Comparison of ENCODE assay signal across 10 cellular contexts in genomic region chr4:122218762-122219161, GRCh38.
DNase-seq lines count a peak whose midpoint lies in the region; ATAC-seq and TF ChIP-seq lines count a peak whose summit lies in the region.
"Had no signal": no experiment of that assay in that cellular context is flagged by ENCODE, and none has a peak within 500 bp of the region (broad histone marks: within the 10 kb centered on the region; RNA-seq: fewer than 3 reads in every experiment).

No MANE protein-coding gene starts in this region.

- DNase-seq in AG08396 (ENCODE audit: low spot score) (peak; percentile 4), kidney tubule cell (ENCODE audit: low spot score) (peak; percentile 5), sciatic nerve (ENCODE audit: low spot score) (no peak), ovary (no peak), NCI-H2107 treated with DMSO at 0.1 percent for 48 hours (lab: John Stamatoyannopoulos, UW; ENCODE audit: unreplicated experiment) (no peak), mucosa of gallbladder (ENCODE audit: low spot score) (no peak)
- DNase-seq: stimulated activated naive CD8-positive, alpha-beta T cell treated with anti-CD3 and anti-CD28 coated beads, Interleukin-15, Interleukin-2, amounts not matched to agents 100 U/mL and 50 U/mL, for 24 hours had no signal

- no peaks in the 10 kb centered on the region for H3K27me3 ChIP-seq in ovary
- H3K27me3 ChIP-seq: esophagus muscularis mucosa had no signal

- H3K4me1 ChIP-seq in ovary (ENCODE audit: insufficient read depth): no peaks in the 10 kb centered on the region
- H3K4me1 ChIP-seq: esophagus muscularis mucosa had no signal

- intact Hi-C loops in sciatic nerve (cut with DNase I): no loop called here
- intact Hi-C loops in ovary (cut with DNase I): no loop called here

- ATAC-seq in GM18502 (IDR thresholded peaks at IDR 0.05; ENCODE audit: poor library complexity, unreplicated experiment) (peak; percentile 69), sciatic nerve (no peak)
- ATAC-seq: stimulated activated naive CD8-positive, alpha-beta T cell treated with anti-CD3 and anti-CD28 coated beads, Interleukin-15, Interleukin-2, amounts not matched to agents 100 U/mL and 50 U/mL, for 24 hours had no signal

- H3K27ac ChIP-seq in VCaP (no peak overlapping the region), ovary (no peak overlapping the region)
- H3K27ac ChIP-seq: esophagus muscularis mucosa had no signal

- H3K4me3 ChIP-seq in ovary: no peak overlapping the region
- H3K4me3 ChIP-seq: esophagus muscularis mucosa had no signal

- peak; percentile 36 for TF ChIP-seq CTCF in VCaP (conservative IDR thresholded peaks at IDR 0.05)
- TF ChIP-seq CTCF in ovary (IDR thresholded peaks at IDR 0.05): no peak

- TF ChIP-seq EP300 in ovary (IDR thresholded peaks at IDR 0.05): no peak

- 49 to 57% (median 49%) methylated on average over 1 of the region's 1 CpG for WGBS in ovary, 3 donors

- no peaks in the 10 kb centered on the region for H3K9me3 ChIP-seq in ovary
- H3K9me3 ChIP-seq: esophagus muscularis mucosa had no signal

- TF ChIP-seq POLR2A in ovary (IDR thresholded peaks at IDR 0.05): no peak

- H3K36me3 ChIP-seq in ovary: no peaks in the 10 kb centered on the region

Comparison
In these comparisons a context has a peak if more than half of its experiments do, and no peak if none do; other contexts are left out.
1. DNase-seq: peak in AG08396 (single experiment) and kidney tubule cell (single experiment); none in sciatic nerve (single experiment), ovary (0 of 5), NCI-H2107 treated with DMSO at 0.1 percent for 48 hours (single experiment) and mucosa of gallbladder (single experiment).